ENCODE assay signal across 1 cellular context in genomic region chr1:64483711-64484454, GRCh38.
TF ChIP-seq lines count a peak whose summit lies in the region.

No MANE protein-coding gene starts in this region.

TF ChIP-seq in GM23338, 12 proteins besides CTCF, POLR2A, EP300 and RAD21 (continued from another document):
- TF ChIP-seq ZNF462 (CRISPR knock-in tag; IDR thresholded peaks at IDR 0.05) (no peak), STAT1 (IDR thresholded peaks at IDR 0.05; ENCODE audit: unreplicated experiment) (no peak), POLR2AphosphoS5 (IDR thresholded peaks at IDR 0.05; ENCODE audit: low read depth) (no peak), EZH2phosphoT487 (IDR thresholded peaks at IDR 0.05; ENCODE audit: unreplicated experiment) (no peak), ETS1 (IDR thresholded peaks at IDR 0.05) (no peak), CREB1 (CRISPR knock-in tag; IDR thresholded peaks at IDR 0.05; ENCODE audit: low read depth) (no peak), ZNF114 (CRISPR knock-in tag; IDR thresholded peaks at IDR 0.05) (no peak), JUNB (IDR thresholded peaks at IDR 0.05; ENCODE audit: unreplicated experiment) (no peak), NANOG (IDR thresholded peaks at IDR 0.05; ENCODE audit: borderline replicate concordance) (no peak), EZH2 (IDR thresholded peaks at IDR 0.05; ENCODE audit: low read depth, unreplicated experiment) (no peak)
- TF ChIP-seq, protein P1, sequence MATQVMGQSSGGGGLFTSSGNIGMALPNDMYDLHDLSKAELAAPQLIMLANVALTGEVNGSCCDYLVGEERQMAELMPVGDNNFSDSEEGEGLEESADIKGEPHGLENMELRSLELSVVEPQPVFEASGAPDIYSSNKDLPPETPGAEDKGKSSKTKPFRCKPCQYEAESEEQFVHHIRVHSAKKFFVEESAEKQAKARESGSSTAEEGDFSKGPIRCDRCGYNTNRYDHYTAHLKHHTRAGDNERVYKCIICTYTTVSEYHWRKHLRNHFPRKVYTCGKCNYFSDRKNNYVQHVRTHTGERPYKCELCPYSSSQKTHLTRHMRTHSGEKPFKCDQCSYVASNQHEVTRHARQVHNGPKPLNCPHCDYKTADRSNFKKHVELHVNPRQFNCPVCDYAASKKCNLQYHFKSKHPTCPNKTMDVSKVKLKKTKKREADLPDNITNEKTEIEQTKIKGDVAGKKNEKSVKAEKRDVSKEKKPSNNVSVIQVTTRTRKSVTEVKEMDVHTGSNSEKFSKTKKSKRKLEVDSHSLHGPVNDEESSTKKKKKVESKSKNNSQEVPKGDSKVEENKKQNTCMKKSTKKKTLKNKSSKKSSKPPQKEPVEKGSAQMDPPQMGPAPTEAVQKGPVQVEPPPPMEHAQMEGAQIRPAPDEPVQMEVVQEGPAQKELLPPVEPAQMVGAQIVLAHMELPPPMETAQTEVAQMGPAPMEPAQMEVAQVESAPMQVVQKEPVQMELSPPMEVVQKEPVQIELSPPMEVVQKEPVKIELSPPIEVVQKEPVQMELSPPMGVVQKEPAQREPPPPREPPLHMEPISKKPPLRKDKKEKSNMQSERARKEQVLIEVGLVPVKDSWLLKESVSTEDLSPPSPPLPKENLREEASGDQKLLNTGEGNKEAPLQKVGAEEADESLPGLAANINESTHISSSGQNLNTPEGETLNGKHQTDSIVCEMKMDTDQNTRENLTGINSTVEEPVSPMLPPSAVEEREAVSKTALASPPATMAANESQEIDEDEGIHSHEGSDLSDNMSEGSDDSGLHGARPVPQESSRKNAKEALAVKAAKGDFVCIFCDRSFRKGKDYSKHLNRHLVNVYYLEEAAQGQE (IDR thresholded peaks at IDR 0.05; ENCODE audit: unreplicated experiment) = no peak
